19 cellular contexts compared by ENCODE assay signal in genomic region chr11:115637842-115638241, GRCh38.
DNase-seq lines count a peak whose midpoint lies in the region; ATAC-seq, FAIRE-seq and TF ChIP-seq lines count a peak whose summit lies in the region.
"Had no signal": no experiment of that assay in that cellular context is flagged by ENCODE, and none has a peak within 500 bp of the region (broad histone marks: within the 10 kb centered on the region; RNA-seq: fewer than 3 reads in every experiment).

No MANE protein-coding gene starts in this region.

- H2BK15ac ChIP-seq in neuronal stem cell (ENCODE audit: low read length), result no peak overlapping the region

- no peak overlapping the region for H4K91ac ChIP-seq in neuronal stem cell (ENCODE audit: low read depth, low read length, poor library complexity)

- TF ChIP-seq POLR2A in K562 (conservative IDR thresholded peaks at IDR 0.05), result no peak
- no peak for TF ChIP-seq POLR2A in GM18505 (IDR thresholded peaks at IDR 0.05; ENCODE audit: borderline replicate concordance, extremely low read depth, insufficient read depth, insufficient read length)

- ATAC-seq in K562, result no peak
- no peak for ATAC-seq in naive thymus-derived CD8-positive, alpha-beta T cell
- ATAC-seq in GM18505 (IDR thresholded peaks at IDR 0.05; ENCODE audit: unreplicated experiment), result no peak
- ATAC-seq: CD8-positive, alpha-beta T cell had no signal

- H3K27me3 Mint-ChIP-seq in naive thymus-derived CD8-positive, alpha-beta T cell, result peaks cover 0 to 13% (median 8%) of the 10 kb centered on the region in 5 donors

- H3K9ac ChIP-seq in K562 (ENCODE audit: insufficient read depth in 1 of 2, low read depth in 2 of 2, low read length in 2 of 2), result no peak overlapping the region
- H3K9ac ChIP-seq in neuronal stem cell (ENCODE audit: low read depth, low read length, poor library complexity), result no peak overlapping the region
- H3K9ac ChIP-seq: KMS-11 had no signal

- TF ChIP-seq EP300 in K562 (IDR thresholded peaks at IDR 0.05; ENCODE audit: low read length), result no peak

- no peaks in the 10 kb centered on the region for H3K9me3 ChIP-seq in K562 (replicated peaks; ENCODE audit: control insufficient read depth, insufficient read depth, low read depth, low read length)
- no peaks in the 10 kb centered on the region for H3K9me3 ChIP-seq in neuronal stem cell (replicated peaks in 1 of 2; ENCODE audit: control insufficient read depth in 2 of 2, insufficient read depth in 1 of 2, low read depth in 1 of 2, low read length in 2 of 2)
- H3K9me3 ChIP-seq: HAP-1 had no signal

- H3K9me3 Mint-ChIP-seq in naive thymus-derived CD8-positive, alpha-beta T cell, result peaks cover 0 to 2% (median 0%) of the 10 kb centered on the region in 9 donors

- H3K4me1 Mint-ChIP-seq in naive thymus-derived CD8-positive, alpha-beta T cell, result peaks cover 0 to 4% (median 0%) of the 10 kb centered on the region in 4 donors
- H3K4me1 Mint-ChIP-seq: CD14-positive monocyte had no signal

- no peaks in the 10 kb centered on the region for H4K20me1 ChIP-seq in K562 (replicated peaks; ENCODE audit: control insufficient read depth, insufficient read depth, low read length)

- intact Hi-C loops in K562 (cut with micrococcal nuclease), result no loop called here

- H2BK120ac ChIP-seq in neuronal stem cell (ENCODE audit: low read depth, low read length), result no peak overlapping the region

- POLR2A ChIA-PET in K562 (lab: Yijun Ruan, JAX), result no interaction called here
- POLR2A ChIA-PET in naive thymus-derived CD8-positive, alpha-beta T cell (lab: Charles Lee), result no interaction called here

- in situ Hi-C loops in K562 (cut with MboI), result no loop called here

- H2BK12ac ChIP-seq in neuronal stem cell (ENCODE audit: low read length), result no peak overlapping the region

- H3K79me2 ChIP-seq in K562 (ENCODE audit: control insufficient read depth, insufficient read depth, low read length), result no peaks in the 10 kb centered on the region

- H3K4me1 ChIP-seq in K562 (replicated peaks in 1 of 2; ENCODE audit: control insufficient read depth in 2 of 2, insufficient read depth in 2 of 2, low read length in 2 of 2), result no peaks in the 10 kb centered on the region; a peak in 1 of 5 replicates
- peaks cover 0 to 10% of the 10 kb centered on the region in 2 donors for H3K4me1 ChIP-seq in neuronal stem cell (ENCODE audit: control insufficient read depth in 2 of 2, insufficient read depth in 1 of 2, low read depth in 1 of 2, low read length in 2 of 2)
- H3K4me1 ChIP-seq: HAP-1 had no signal

- BruUV-seq in K562 (replicated peaks; lab: Mats Ljungman, UMichigan), result no TSS peak

- no peak overlapping the region for H2BK5ac ChIP-seq in neuronal stem cell (ENCODE audit: low read length)

- H3K27ac Mint-ChIP-seq in naive thymus-derived CD8-positive, alpha-beta T cell, result no peak overlapping the region
- H3K27ac Mint-ChIP-seq: CD8-positive, alpha-beta T cell; HFFc6; IgD-negative memory B cell had no signal

- no peaks in the 10 kb centered on the region for H3K9me1 ChIP-seq in K562 (ENCODE audit: control insufficient read depth, insufficient read depth, low read length)

- H3K27ac ChIP-seq in K562 (ENCODE audit: extremely low read depth, low read depth, low read length) (no peak overlapping the region), neuronal stem cell (replicated peaks; ENCODE audit: low read length) (no peak overlapping the region)
- H3K27ac ChIP-seq: KMS-11 had no signal

- no peak overlapping the region for H3K4me3 ChIP-seq in K562
- H3K4me3 ChIP-seq in neuronal stem cell (ENCODE audit: low read length in 2 of 2), result no peak overlapping the region
- H3K4me3 ChIP-seq: HAP-1 had no signal

- no peaks in the 10 kb centered on the region for H3K79me1 ChIP-seq in neuronal stem cell (ENCODE audit: low read depth, low read length)

- peak overlapping the region; percentile 60 for H3K18ac ChIP-seq in neuronal stem cell (ENCODE audit: low read length)

- 0% methylated on average over 5 of the region's 5 CpGs for WGBS in K562 (ENCODE audit: insufficient coverage, low coverage, missing lambda C conversion rate)
- no CpG with 5 or more reads among the region's 5 CpGs for WGBS in neuronal stem cell (ENCODE audit: extremely low coverage in 2 of 2, insufficient read length in 2 of 2, insufficient replicate concordance in 1 of 2), 2 donors

- H2AFZ ChIP-seq in K562 (ENCODE audit: low read depth, low read length) (no peak overlapping the region), neuronal stem cell (ENCODE audit: low read length) (no peak overlapping the region)

- H3K36me3 ChIP-seq in K562 (ENCODE audit: control insufficient read depth, insufficient read depth, low read length), result no peaks in the 10 kb centered on the region
- no peaks in the 10 kb centered on the region for H3K36me3 ChIP-seq in neuronal stem cell (replicated peaks in 1 of 2; ENCODE audit: control insufficient read depth in 2 of 2, insufficient read depth in 2 of 2, low read length in 2 of 2)
- H3K36me3 ChIP-seq: HAP-1 had no signal

- CTCF ChIA-PET in K562 (lab: Yijun Ruan, JAX; ENCODE audit: low intra/inter-chr PET ratio), result no interaction called here

- DNase-seq in Daoy (ENCODE audit: low read depth) (peak; percentile 59), NCI-H69 (lab: John Stamatoyannopoulos, UW) (peak; percentile 33), K562 (ENCODE audit: extremely low read depth in 1 of 4, low spot score in 3 of 4) (no peak), neuronal stem cell (ENCODE audit: low spot score) (no peak), 8988T (no peak)
- DNase-seq in naive thymus-derived CD8-positive, alpha-beta T cell, result no peak
- DNase-seq: CD8-positive, alpha-beta T cell; COR-L47; EL; GOT3; HFFc6 had no signal

- H3K4me3 Mint-ChIP-seq in naive thymus-derived CD8-positive, alpha-beta T cell, result no peak overlapping the region
- H3K4me3 Mint-ChIP-seq: CD14-positive monocyte; CD8-positive, alpha-beta T cell; HFFc6; IgD-negative memory B cell had no signal

- TF ChIP-seq RAD21 in K562 (CRISPR knock-in tag; conservative IDR thresholded peaks at IDR 0.05 in 1 of 2, IDR thresholded peaks at IDR 0.05 in 1 of 2), result no peak

- no peak overlapping the region for H4K8ac ChIP-seq in neuronal stem cell (ENCODE audit: low read depth, low read length)

- no peak overlapping the region for H3K4ac ChIP-seq in neuronal stem cell (ENCODE audit: low read length)

- H3K23ac ChIP-seq in neuronal stem cell (ENCODE audit: low read depth, low read length, poor library complexity), result no peak overlapping the region

- no peaks in the 10 kb centered on the region for H3K36me3 Mint-ChIP-seq in naive thymus-derived CD8-positive, alpha-beta T cell
- H3K36me3 Mint-ChIP-seq: CD14-positive monocyte; CD8-positive, alpha-beta T cell had no signal

- H3K27me3 ChIP-seq in K562 (ENCODE audit: control insufficient read depth in 2 of 2, insufficient read depth in 2 of 2, low read length in 2 of 2) (no peaks in the 10 kb centered on the region), neuronal stem cell (ENCODE audit: control insufficient read depth in 3 of 3, insufficient read depth in 3 of 3, low read depth in 1 of 3, low read length in 3 of 3) (peaks cover 0 to 3% (median 0%) of the 10 kb centered on the region in 3 experiments)

- H3K4me2 ChIP-seq in K562 (ENCODE audit: insufficient read depth, low read length) (no peak overlapping the region), neuronal stem cell (ENCODE audit: insufficient read depth, low read length, poor library complexity, severe bottlenecking) (no peak overlapping the region)
- H3K4me2 ChIP-seq: KMS-11 had no signal

- TF ChIP-seq CTCF in K562 (IDR thresholded peaks at IDR 0.05 in 2 of 3, conservative IDR thresholded peaks at IDR 0.05 in 1 of 3; ENCODE audit: insufficient read depth in 2 of 3, low read depth in 1 of 3, low read length in 3 of 3), result no peak

- H3K14ac ChIP-seq in neuronal stem cell (ENCODE audit: low read length), result no peak overlapping the region

- no peak for FAIRE-seq in K562 (lab: Jason Lieb, UNC)
- FAIRE-seq: G401.6, GM12891, GM19239 had no signal

- no peak overlapping the region for H2AK5ac ChIP-seq in neuronal stem cell (ENCODE audit: low read depth, low read length)

TF ChIP-seq in K562, 482 proteins besides CTCF, POLR2A, EP300 and RAD21 (continues in another document):
- TF ChIP-seq FOXM1 (IDR thresholded peaks at IDR 0.05; ENCODE audit: low read depth), result no peak
- TF ChIP-seq FOXM1 (CRISPR knock-in tag; IDR thresholded peaks at IDR 0.05; ENCODE audit: low read depth), result no peak
- TF ChIP-seq ZBTB5 (IDR thresholded peaks at IDR 0.05), result no peak
- TF ChIP-seq NFIC (IDR thresholded peaks at IDR 0.05), result peak; percentile 35; the same call in 1 of the 2 replicates
- TF ChIP-seq ILK (tag; IDR thresholded peaks at IDR 0.05; ENCODE audit: borderline replicate concordance, low read depth), result no peak
- TF ChIP-seq NKRF (IDR thresholded peaks at IDR 0.05; ENCODE audit: borderline replicate concordance), result no peak

Comparison
In these comparisons a context has a peak if more than half of its experiments do, and no peak if none do; other contexts are left out.
1. DNase-seq: peak in Daoy (single experiment) and NCI-H69 (single experiment); none in K562 (0 of 4), neuronal stem cell (single experiment), naive thymus-derived CD8-positive, alpha-beta T cell (0 of 10) and 8988T (single experiment).